In the genomic region with DNA sequence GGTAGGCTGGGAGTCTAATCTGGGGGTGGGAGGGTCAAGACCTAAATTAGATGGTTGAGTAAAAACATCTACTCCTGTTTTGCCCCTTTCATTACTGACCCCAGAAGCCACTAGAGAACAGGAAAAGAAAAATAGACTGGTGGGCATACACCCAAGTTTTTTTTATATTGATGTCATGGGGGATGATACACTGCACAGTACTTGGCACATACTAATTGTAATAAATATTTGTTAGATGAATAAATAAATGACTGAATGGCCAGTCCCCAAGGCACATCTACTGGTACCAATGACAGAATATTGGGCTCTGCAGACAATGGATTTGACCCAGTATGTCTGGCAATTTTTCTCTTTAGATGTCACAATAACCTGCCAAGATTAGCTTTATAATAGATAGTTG, we compare ENCODE assay signal across 20 cellular contexts. TPM values are rescaled to one million over a fixed set of nuclear protein-coding genes. Genes with fewer than 3 reads are reported as not detected.
DNase-seq lines count a peak whose midpoint lies in the region; ATAC-seq and TF ChIP-seq lines count a peak whose summit lies in the region.
"Had no signal": no experiment of that assay in that cellular context is flagged by ENCODE, and none has a peak within 500 bp of the region (broad histone marks: within the 10 kb centered on the region; RNA-seq: fewer than 3 reads in every experiment).

No MANE protein-coding gene starts in this region.

- H3K9me3 ChIP-seq in left ventricle myocardium inferior (replicated peaks) (no peaks in the 10 kb centered on the region), adipocyte (ENCODE audit: control insufficient read depth, low read length) (peaks cover 4% of the 10 kb centered on the region), gastroesophageal sphincter (no peaks in the 10 kb centered on the region), subcutaneous abdominal adipose tissue (ENCODE audit: control insufficient read depth in 5 of 5, low read length in 5 of 5) (no peaks in the 10 kb centered on the region)
- H3K9me3 ChIP-seq: BE2C; BLaER1 treated with 17β-estradiol and CSF1 and Interleukin-3, amounts not matched to agents 10 nM and 100 nM; HAP-1 had no signal

- no peak for TF ChIP-seq CTCF in left ventricle myocardium inferior (IDR thresholded peaks at IDR 0.05; ENCODE audit: borderline replicate concordance)
- no peak for TF ChIP-seq CTCF in gastroesophageal sphincter (IDR thresholded peaks at IDR 0.05)

- H3K9ac ChIP-seq in adipocyte (ENCODE audit: low read length) (peak overlapping the region; percentile 48), subcutaneous abdominal adipose tissue (ENCODE audit: low read length in 5 of 5) (no peak overlapping the region)
- H3K9ac ChIP-seq: BLaER1 treated with 17β-estradiol and CSF1 and Interleukin-3, amounts not matched to agents 10 nM and 100 nM had no signal

- ATAC-seq in Right ventricle myocardium inferior (peak; percentile 64), gastroesophageal sphincter (peak; percentile 64), left lobe of liver (no peak)
- ATAC-seq: GM12878, GM23338 had no signal

- intact Hi-C loops in Right ventricle myocardium inferior (cut with DNase I), result no loop called here
- intact Hi-C loops in left ventricle myocardium inferior (cut with micrococcal nuclease), result no loop called here

- H3K4me3 ChIP-seq in left ventricle myocardium inferior (no peak overlapping the region), adipocyte (ENCODE audit: low read length) (no peak overlapping the region), gastroesophageal sphincter (no peak overlapping the region), subcutaneous abdominal adipose tissue (ENCODE audit: low read depth in 1 of 5, low read length in 5 of 5) (no peak overlapping the region)
- H3K4me3 ChIP-seq: BLaER1 treated with 17β-estradiol and CSF1 and Interleukin-3, amounts not matched to agents 10 nM and 100 nM; GM12878; GM23338; HAP-1 had no signal

- DNase-seq in Right ventricle myocardium inferior (ENCODE audit: missing footprints) (no peak), left ventricle myocardium inferior (no peak), adipocyte (ENCODE audit: low read depth) (no peak), NCI-H510A (lab: John Stamatoyannopoulos, UW) (no peak), NAMALWA (ENCODE audit: low spot score) (no peak), left lobe of liver (ENCODE audit: low spot score) (no peak)
- DNase-seq: BE2C; CD4-positive, alpha-beta T cell; DMS 273 treated with DMSO at 0.1 percent for 48 hours; DMS79; EL; GDM1; HFFc6 had no signal

- H3K27me3 ChIP-seq in left ventricle myocardium inferior (ENCODE audit: low read depth), result no peaks in the 10 kb centered on the region
- no peaks in the 10 kb centered on the region for H3K27me3 ChIP-seq in adipocyte (replicated peaks; ENCODE audit: control insufficient read depth, insufficient read depth, low read length)
- H3K27me3 ChIP-seq in gastroesophageal sphincter, result no peaks in the 10 kb centered on the region
- H3K27me3 ChIP-seq in subcutaneous abdominal adipose tissue (ENCODE audit: control insufficient read depth in 5 of 5, insufficient read depth in 4 of 5, low read length in 5 of 5), result no peaks in the 10 kb centered on the region
- H3K27me3 ChIP-seq: BE2C; BLaER1 treated with 17β-estradiol and CSF1 and Interleukin-3, amounts not matched to agents 10 nM and 100 nM had no signal

- H3K4me1 ChIP-seq in left ventricle myocardium inferior (no peaks in the 10 kb centered on the region), adipocyte (ENCODE audit: control insufficient read depth, insufficient read depth, low read length) (peaks cover 30% of the 10 kb centered on the region), gastroesophageal sphincter (peaks cover 0 to 18% (median 6%) of the 10 kb centered on the region in 3 donors), subcutaneous abdominal adipose tissue (ENCODE audit: control insufficient read depth in 5 of 5, insufficient read depth in 5 of 5, low read length in 5 of 5) (peaks cover 0 to 14% (median 6%) of the 10 kb centered on the region in 5 donors)
- H3K4me1 ChIP-seq: BE2C, HAP-1 had no signal

- TF ChIP-seq EP300 in gastroesophageal sphincter (IDR thresholded peaks at IDR 0.05), result no peak

- no peak for TF ChIP-seq POLR2A in gastroesophageal sphincter (IDR thresholded peaks at IDR 0.05)

- H3K36me3 ChIP-seq in left ventricle myocardium inferior (no peaks in the 10 kb centered on the region), adipocyte (ENCODE audit: control insufficient read depth, insufficient read depth, low read length, severe bottlenecking) (no peaks in the 10 kb centered on the region), gastroesophageal sphincter (no peaks in the 10 kb centered on the region), subcutaneous abdominal adipose tissue (ENCODE audit: control insufficient read depth in 5 of 5, insufficient read depth in 5 of 5, low read length in 5 of 5) (no peaks in the 10 kb centered on the region)
- H3K36me3 ChIP-seq: BE2C; BLaER1 treated with 17β-estradiol and CSF1 and Interleukin-3, amounts not matched to agents 10 nM and 100 nM; HAP-1 had no signal

- H3K27ac ChIP-seq in left ventricle myocardium inferior (replicated peaks) (no peak overlapping the region), gastroesophageal sphincter (peak overlapping the region; percentile 38 to 56 (median 48)), subcutaneous abdominal adipose tissue (ENCODE audit: low read depth, low read length) (peak overlapping the region; percentile 71)
- H3K27ac ChIP-seq: 22Rv1; BLaER1 treated with 17β-estradiol and CSF1 and Interleukin-3, amounts not matched to agents 10 nM and 100 nM had no signal

RNA-seq across cellular contexts. Expression of a gene that starts 36.8 kb away (rescaled TPM):
- 11.2 TPM for total RNA-seq in Right ventricle myocardium inferior
- 10.3 TPM for total RNA-seq in left ventricle myocardium inferior
- total RNA-seq in gastroesophageal sphincter, result 100 to 1,000 TPM; 117 to 161 (median 121) TPM
- 5.9 TPM for total RNA-seq in left lobe of liver
